ENCODE assay signal across 20 cellular contexts in genomic region chr4:10670346-10670745, GRCh38. TPM values are rescaled to one million over a fixed set of nuclear protein-coding genes. Genes with fewer than 3 reads are reported as not detected.
DNase-seq lines count a peak whose midpoint lies in the region; ATAC-seq and TF ChIP-seq lines count a peak whose summit lies in the region.
"Had no signal": no experiment of that assay in that cellular context is flagged by ENCODE, and none has a peak within 500 bp of the region (broad histone marks: within the 10 kb centered on the region; RNA-seq: fewer than 3 reads in every experiment).

No MANE protein-coding gene starts in this region.

- H3K27ac ChIP-seq in PC-3 (ENCODE audit: low read length) = no peak overlapping the region
- H3K27ac ChIP-seq: BLaER1 had no signal

- no peak overlapping the region for H3K4me3 Mint-ChIP-seq in activated naive CD4-positive, alpha-beta T cell treated with anti-CD3 and anti-CD28 coated beads, Interleukin-2, amount 10 ng/mL, durations not matched to agents 7 days and 5 days
- H3K4me3 Mint-ChIP-seq in endothelial cell (ENCODE audit: unreplicated experiment) = no peak overlapping the region
- H3K4me3 Mint-ChIP-seq: CD14-positive monocyte; CD8-positive, alpha-beta memory T cell; H9 had no signal

- H3K4me2 ChIP-seq in PC-3 (ENCODE audit: low read length) = no peak overlapping the region

- no peaks in the 10 kb centered on the region for H3K9me3 ChIP-seq in PC-3 (ENCODE audit: low read length)
- H3K9me3 ChIP-seq: BLaER1 had no signal

- no peak overlapping the region for H3K4me3 ChIP-seq in PC-3 (ENCODE audit: low read length)
- H3K4me3 ChIP-seq: BLaER1, GM12878 had no signal

- H2AFZ ChIP-seq in PC-3 (ENCODE audit: low read length) = no peak overlapping the region

- CTCF ChIA-PET in activated naive CD4-positive, alpha-beta T cell treated with anti-CD3 and anti-CD28 coated beads, Interleukin-2, amount 10 ng/mL, durations not matched to agents 7 days and 5 days (lab: Charles Lee) = no interaction called here
- CTCF ChIA-PET in PC-3 (lab: Charles Lee) = no interaction called here

- POLR2A ChIA-PET in PC-3 (lab: Charles Lee; ENCODE audit: unreplicated experiment) = no interaction called here

- BruUV-seq in PC-3 (replicated peaks; lab: Mats Ljungman, UMichigan) = no TSS peak

- no peaks in the 10 kb centered on the region for H3K36me3 Mint-ChIP-seq in activated naive CD4-positive, alpha-beta T cell treated with anti-CD3 and anti-CD28 coated beads, Interleukin-2, amount 10 ng/mL, durations not matched to agents 7 days and 5 days
- no peaks in the 10 kb centered on the region for H3K36me3 Mint-ChIP-seq in endothelial cell (ENCODE audit: low read depth, unreplicated experiment)
- H3K36me3 Mint-ChIP-seq: CD14-positive monocyte; CD8-positive, alpha-beta memory T cell had no signal

- no peaks in the 10 kb centered on the region for H3F3A ChIP-seq in PC-3 (ENCODE audit: low read length, unreplicated experiment)

- no peak for TF ChIP-seq CTCF in PC-3 (conservative IDR thresholded peaks at IDR 0.05; ENCODE audit: low read depth, low read length)
- no peak for TF ChIP-seq CTCF in endothelial cell (IDR thresholded peaks at IDR 0.05; ENCODE audit: unreplicated experiment)

- H3K27me3 Mint-ChIP-seq in activated naive CD4-positive, alpha-beta T cell treated with anti-CD3 and anti-CD28 coated beads, Interleukin-2, amount 10 ng/mL, durations not matched to agents 7 days and 5 days = peaks cover 21% of the 10 kb centered on the region
- no peaks in the 10 kb centered on the region for H3K27me3 Mint-ChIP-seq in endothelial cell (ENCODE audit: unreplicated experiment)
- H3K27me3 Mint-ChIP-seq: CD8-positive, alpha-beta memory T cell had no signal

- no peak for DNase-seq in activated naive CD4-positive, alpha-beta T cell treated with anti-CD3 and anti-CD28 coated beads, Interleukin-2, amount 10 ng/mL, durations not matched to agents 7 days and 5 days
- no peak for DNase-seq in activated naive CD4-positive, alpha-beta T cell treated with Interleukin-2 at 50 U/mL for 16 hours
- DNase-seq in NCI-H446 treated with DMSO at 0.1 percent for 48 hours (lab: John Stamatoyannopoulos, UW) = peak; percentile 29
- DNase-seq in cerebellar cortex (ENCODE audit: low spot score) = peak; percentile 64
- no peak for DNase-seq in PC-3
- DNase-seq in inferior parietal cortex (ENCODE audit: extremely low spot score) = no peak
- no peak for DNase-seq in endothelial cell (ENCODE audit: low spot score)
- DNase-seq in DMS79 (lab: John Stamatoyannopoulos, UW) = no peak
- DNase-seq: 8988T; CD8-positive, alpha-beta memory T cell; COR-L47; GF-D8; H9; IMR-90 had no signal

- ATAC-seq in PC-3 = no peak
- ATAC-seq: GM12878 had no signal

- H3K27ac Mint-ChIP-seq in activated naive CD4-positive, alpha-beta T cell treated with anti-CD3 and anti-CD28 coated beads, Interleukin-2, amount 10 ng/mL, durations not matched to agents 7 days and 5 days = peak overlapping the region; percentile 65
- H3K27ac Mint-ChIP-seq in endothelial cell (ENCODE audit: unreplicated experiment) = no peak overlapping the region
- H3K27ac Mint-ChIP-seq: CD14-positive monocyte; CD8-positive, alpha-beta memory T cell; H9 had no signal

- H3K27me3 ChIP-seq in PC-3 (ENCODE audit: low read length) = no peaks in the 10 kb centered on the region
- H3K27me3 ChIP-seq: BLaER1 had no signal

- peaks cover 41% of the 10 kb centered on the region for H3K4me1 Mint-ChIP-seq in activated naive CD4-positive, alpha-beta T cell treated with anti-CD3 and anti-CD28 coated beads, Interleukin-2, amount 10 ng/mL, durations not matched to agents 7 days and 5 days
- no peaks in the 10 kb centered on the region for H3K4me1 Mint-ChIP-seq in endothelial cell (ENCODE audit: unreplicated experiment)
- H3K4me1 Mint-ChIP-seq: H9 had no signal

- no peaks in the 10 kb centered on the region for H4K20me1 ChIP-seq in PC-3 (ENCODE audit: low read length)
- H4K20me1 ChIP-seq: BLaER1 had no signal

- intact Hi-C loops in PC-3 (cut with micrococcal nuclease) = no loop called here

- H3K9ac ChIP-seq in PC-3 (ENCODE audit: low read length) = no peak overlapping the region
- H3K9ac ChIP-seq: BLaER1 had no signal

- H3K36me3 ChIP-seq in PC-3 (ENCODE audit: low read depth, low read length) = no peaks in the 10 kb centered on the region
- H3K36me3 ChIP-seq: BLaER1 had no signal

- no peaks in the 10 kb centered on the region for H3K9me3 Mint-ChIP-seq in activated naive CD4-positive, alpha-beta T cell treated with anti-CD3 and anti-CD28 coated beads, Interleukin-2, amount 10 ng/mL, durations not matched to agents 7 days and 5 days
- no peaks in the 10 kb centered on the region for H3K9me3 Mint-ChIP-seq in endothelial cell (ENCODE audit: unreplicated experiment)
- H3K9me3 Mint-ChIP-seq: H9 had no signal

- no peaks in the 10 kb centered on the region for H3K9me2 ChIP-seq in PC-3 (replicated peaks; ENCODE audit: low read length)

- H3K4me1 ChIP-seq in PC-3 (ENCODE audit: insufficient read depth, low read length) = no peaks in the 10 kb centered on the region

- H3K79me2 ChIP-seq in PC-3 (ENCODE audit: low read length) = no peaks in the 10 kb centered on the region

RNA-seq across cellular contexts. Expression of gene CLNK, which starts 14.2 kb away (rescaled TPM):
- not detected in 2 replicates for total RNA-seq in PC-3 (2014; rRNA removed)
- not detected for total RNA-seq in endothelial cell (ENCODE audit: unreplicated experiment)
- total RNA-seq: A673, Daoy, H1, H9, IMR-90 had no signal

Comparison
In these comparisons a context has a peak if more than half of its experiments do, and no peak if none do; other contexts are left out.
1. DNase-seq: peak in NCI-H446 treated with DMSO at 0.1 percent for 48 hours (single experiment) and cerebellar cortex (single experiment); none in activated naive CD4-positive, alpha-beta T cell treated with anti-CD3 and anti-CD28 coated beads, Interleukin-2, amount 10 ng/mL, durations not matched to agents 7 days and 5 days (single experiment), activated naive CD4-positive, alpha-beta T cell treated with Interleukin-2 at 50 U/mL for 16 hours (single experiment), PC-3 (single experiment), inferior parietal cortex (single experiment), endothelial cell (single experiment) and DMS79 (single experiment).